In genomic region chr22:18031670-18032454, GRCh38 we compare ENCODE assay signal across 10 cellular contexts. TPM values are rescaled to one million over a fixed set of nuclear protein-coding genes. Genes with fewer than 3 reads are reported as not detected.
DNase-seq lines count a peak whose midpoint lies in the region; ATAC-seq, FAIRE-seq and TF ChIP-seq lines count a peak whose summit lies in the region.
"Had no signal": no experiment of that assay in that cellular context is flagged by ENCODE, and none has a peak within 500 bp of the region (broad histone marks: within the 10 kb centered on the region; RNA-seq: fewer than 3 reads in every experiment).

No MANE protein-coding gene starts in this region.

- no peak overlapping the region for H3K4me2 ChIP-seq in neural progenitor cell

- H2AFZ ChIP-seq in neural progenitor cell (replicated peaks), result no peak overlapping the region

- H3K27ac ChIP-seq in cingulate gyrus (ENCODE audit: low read depth, low read length) (peak overlapping the region; percentile 6), pancreas (peak overlapping the region in 1 of 4 donors; percentile 40), neural progenitor cell (no peak overlapping the region)

- H3K27ac Mint-ChIP-seq in neural progenitor cell (no peak overlapping the region), natural killer cell (no peak overlapping the region)
- no peak overlapping the region for H3K27ac Mint-ChIP-seq in stimulated activated effector memory CD8-positive, alpha-beta T cell treated with anti-CD3 and anti-CD28 coated beads, Interleukin-12 subunit alpha, Interleukin-12 subunit beta, amount 100 ng/mL, for 72 hours
- H3K27ac Mint-ChIP-seq: activated naive CD4-positive, alpha-beta T cell treated with anti-CD3 and anti-CD28 coated beads, Interleukin-2, amount 10 ng/mL, durations not matched to agents 7 days and 5 days had no signal

- H3K36me3 ChIP-seq in pancreas, result no peaks in the 10 kb centered on the region
- no peaks in the 10 kb centered on the region for H3K36me3 ChIP-seq in neural progenitor cell

- DNase-seq in Caki2 (ENCODE audit: low read depth) (peak; percentile 84), NCI-H2196 (lab: John Stamatoyannopoulos, UW; ENCODE audit: unreplicated experiment) (peak; percentile 56), pancreas (peak in 5 of 6 donors; percentile 31 to 68 (median 49)), neural progenitor cell (ENCODE audit: low spot score) (no peak), natural killer cell (no peak), MV-4-11 (lab: John Stamatoyannopoulos, UW) (no peak)
- no peak for DNase-seq in stimulated activated effector memory CD8-positive, alpha-beta T cell treated with anti-CD3 and anti-CD28 coated beads, Interleukin-12 subunit alpha, Interleukin-12 subunit beta, amount 100 ng/mL, for 72 hours (ENCODE audit: low spot score in 2 of 2)
- DNase-seq: activated naive CD4-positive, alpha-beta T cell treated with anti-CD3 and anti-CD28 coated beads, Interleukin-2, amount 10 ng/mL, durations not matched to agents 7 days and 5 days; stimulated activated naive CD4-positive, alpha-beta T cell treated with Interleukin-2 at 50 U/mL for 16 hours had no signal

- ATAC-seq in pancreas (peak; percentile 44 to 86 (median 76)), natural killer cell (no peak)
- no peak for ATAC-seq in stimulated activated effector memory CD8-positive, alpha-beta T cell treated with anti-CD3 and anti-CD28 coated beads, Interleukin-12 subunit alpha, Interleukin-12 subunit beta, amount 100 ng/mL, for 72 hours

- TF ChIP-seq CTCF in pancreas (IDR thresholded peaks at IDR 0.05) (no peak), neural progenitor cell (IDR thresholded peaks at IDR 0.05) (no peak), natural killer cell (IDR thresholded peaks at IDR 0.05) (no peak)

- no peaks in the 10 kb centered on the region for H3K79me2 ChIP-seq in neural progenitor cell (ENCODE audit: low read depth)

- H3K27me3 Mint-ChIP-seq in neural progenitor cell (ENCODE audit: insufficient read depth, low read depth) (peaks cover 18% of the 10 kb centered on the region), natural killer cell (ENCODE audit: low read depth in 2 of 2) (peaks cover 6 to 21% of the 10 kb centered on the region in 2 donors)

- in situ Hi-C loops in Caki2 (cut with HindIII; ENCODE audit: low pct_unique_long_range_greater_than_20kb, low sequenced_read_pairs), result no loop called here

- H3K4me1 Mint-ChIP-seq in neural progenitor cell (no peaks in the 10 kb centered on the region), natural killer cell (no peaks in the 10 kb centered on the region)
- H3K4me1 Mint-ChIP-seq in stimulated activated effector memory CD8-positive, alpha-beta T cell treated with anti-CD3 and anti-CD28 coated beads, Interleukin-12 subunit alpha, Interleukin-12 subunit beta, amount 100 ng/mL, for 72 hours, result no peaks in the 10 kb centered on the region
- H3K4me1 Mint-ChIP-seq: activated naive CD4-positive, alpha-beta T cell treated with anti-CD3 and anti-CD28 coated beads, Interleukin-2, amount 10 ng/mL, durations not matched to agents 7 days and 5 days had no signal

- H3K4me1 ChIP-seq in pancreas (no peaks in the 10 kb centered on the region), neural progenitor cell (no peaks in the 10 kb centered on the region)

- no peaks in the 10 kb centered on the region for H3F3A ChIP-seq in neural progenitor cell (ENCODE audit: low read depth)

- no peaks in the 10 kb centered on the region for H4K20me1 ChIP-seq in neural progenitor cell (ENCODE audit: low read depth)

- intact Hi-C loops in pancreas (cut with DNase I), result no loop called here
- intact Hi-C loops in natural killer cell (cut with micrococcal nuclease), result no loop called here

- no peak overlapping the region for H3K9ac ChIP-seq in neural progenitor cell

- H3K27me3 ChIP-seq in pancreas (no peaks in the 10 kb centered on the region), neural progenitor cell (peaks cover 28% of the 10 kb centered on the region)

- 69 to 78% methylated on average over 11 of the region's 11 CpGs for WGBS in pancreas, 2 donors

- FAIRE-seq in pancreas (lab: Jason Lieb, UNC), result no peak

- H3K36me3 Mint-ChIP-seq in neural progenitor cell, result no peaks in the 10 kb centered on the region
- H3K36me3 Mint-ChIP-seq in natural killer cell, result no peaks in the 10 kb centered on the region
- H3K36me3 Mint-ChIP-seq in stimulated activated effector memory CD8-positive, alpha-beta T cell treated with anti-CD3 and anti-CD28 coated beads, Interleukin-12 subunit alpha, Interleukin-12 subunit beta, amount 100 ng/mL, for 72 hours, result no peaks in the 10 kb centered on the region
- H3K36me3 Mint-ChIP-seq: activated naive CD4-positive, alpha-beta T cell treated with anti-CD3 and anti-CD28 coated beads, Interleukin-2, amount 10 ng/mL, durations not matched to agents 7 days and 5 days had no signal

- H3K9me3 ChIP-seq in pancreas (no peaks in the 10 kb centered on the region), neural progenitor cell (ENCODE audit: low read depth) (no peaks in the 10 kb centered on the region)

- no peak overlapping the region for H3K4me3 ChIP-seq in pancreas
- H3K4me3 ChIP-seq in neural progenitor cell, result no peak overlapping the region

- no peaks in the 10 kb centered on the region for H3K9me3 Mint-ChIP-seq in neural progenitor cell
- H3K9me3 Mint-ChIP-seq in natural killer cell, result no peaks in the 10 kb centered on the region
- no peaks in the 10 kb centered on the region for H3K9me3 Mint-ChIP-seq in stimulated activated effector memory CD8-positive, alpha-beta T cell treated with anti-CD3 and anti-CD28 coated beads, Interleukin-12 subunit alpha, Interleukin-12 subunit beta, amount 100 ng/mL, for 72 hours
- H3K9me3 Mint-ChIP-seq: activated naive CD4-positive, alpha-beta T cell treated with anti-CD3 and anti-CD28 coated beads, Interleukin-2, amount 10 ng/mL, durations not matched to agents 7 days and 5 days had no signal

- H3K4me3 Mint-ChIP-seq in neural progenitor cell (no peak overlapping the region), natural killer cell (no peak overlapping the region)
- no peak overlapping the region for H3K4me3 Mint-ChIP-seq in stimulated activated effector memory CD8-positive, alpha-beta T cell treated with anti-CD3 and anti-CD28 coated beads, Interleukin-12 subunit alpha, Interleukin-12 subunit beta, amount 100 ng/mL, for 72 hours
- H3K4me3 Mint-ChIP-seq: activated naive CD4-positive, alpha-beta T cell treated with anti-CD3 and anti-CD28 coated beads, Interleukin-2, amount 10 ng/mL, durations not matched to agents 7 days and 5 days had no signal

RNA-seq across cellular contexts. Expression of gene MICAL3, which starts 7.5 kb away (rescaled TPM):
- total RNA-seq in Caki2 (2014; rRNA removed; shearing (Covaris generic); ENCODE audit: low replicate concordance), result 12.3 and 14.5 TPM in 2 replicates
- total RNA-seq in pancreas, result 10 to 100 TPM; 22.6 to 56.8 (median 28.5) TPM
- 10 to 100 TPM in 1 of 2 donors, 1 to 10 TPM in 1; 5.9 to 24.5 TPM for polyA plus RNA-seq in pancreas
- total RNA-seq in neural progenitor cell (ENCODE audit: low replicate concordance), result 32.7 and 33.6 TPM in 2 replicates
- 10 to 100 TPM; 17.1 to 36.3 (median 34.3) TPM for total RNA-seq in natural killer cell

RNA-seq across cellular contexts. Expression of gene PEX26, which starts 45.9 kb away (rescaled TPM):
- 12.2 and 15.9 TPM in 2 replicates for total RNA-seq in Caki2 (2014; rRNA removed; shearing (Covaris generic); ENCODE audit: low replicate concordance)
- total RNA-seq in pancreas, result 10 to 100 TPM; 11.0 to 26.5 (median 14.8) TPM
- 10 to 100 TPM in 1 of 2 donors, 1 to 10 TPM in 1; 9.3 to 13.3 TPM for polyA plus RNA-seq in pancreas
- total RNA-seq in neural progenitor cell (ENCODE audit: low replicate concordance), result 22.9 and 36.6 TPM in 2 replicates
- total RNA-seq in natural killer cell, result 10 to 100 TPM; 27.6 to 37.4 (median 31.2) TPM

Comparison
In these comparisons a context has a peak if more than half of its experiments do, and no peak if none do; other contexts are left out.
1. DNase-seq: peak in Caki2 (single experiment), NCI-H2196 (single experiment) and pancreas (5 of 6); none in neural progenitor cell (single experiment), natural killer cell (single experiment), stimulated activated effector memory CD8-positive, alpha-beta T cell treated with anti-CD3 and anti-CD28 coated beads, Interleukin-12 subunit alpha, Interleukin-12 subunit beta, amount 100 ng/mL, for 72 hours (0 of 2) and MV-4-11 (single experiment).
2. ATAC-seq: peak in pancreas (4 of 4); none in natural killer cell (0 of 3) and stimulated activated effector memory CD8-positive, alpha-beta T cell treated with anti-CD3 and anti-CD28 coated beads, Interleukin-12 subunit alpha, Interleukin-12 subunit beta, amount 100 ng/mL, for 72 hours (single experiment).